Comparison of ENCODE assay signal across 33 cellular contexts in genomic region chr5:85927632-85928031, GRCh38.
DNase-seq lines count a peak whose midpoint lies in the region; ATAC-seq, FAIRE-seq and TF ChIP-seq lines count a peak whose summit lies in the region.
"Had no signal": no experiment of that assay in that cellular context is flagged by ENCODE, and none has a peak within 500 bp of the region (broad histone marks: within the 10 kb centered on the region; RNA-seq: fewer than 3 reads in every experiment).

No MANE protein-coding gene starts in this region.

- H2BK12ac ChIP-seq in H1 (ENCODE audit: low read depth, low read length), result no peak overlapping the region

- no peak overlapping the region for H3K4me2 ChIP-seq in IMR-90 (ENCODE audit: low read depth, low read length)
- H3K4me2 ChIP-seq in PC-3 (ENCODE audit: low read length), result 0 out of 2 replicates have a peak overlapping the region, but pooled peaks have one; percentile 23
- no peak overlapping the region for H3K4me2 ChIP-seq in H1 (ENCODE audit: insufficient read depth in 1 of 2, low read depth in 2 of 2, low read length in 2 of 2)
- H3K4me2 ChIP-seq: A549; BLaER1; BLaER1 treated with 17β-estradiol and CSF1 and Interleukin-3, amounts not matched to agents 10 nM and 100 nM had no signal

- BruUV-seq in IMR-90 (replicated peaks; lab: Mats Ljungman, UMichigan), result no TSS peak
- no TSS peak for BruUV-seq in PC-3 (replicated peaks; lab: Mats Ljungman, UMichigan)

- no peak for TF ChIP-seq EP300 in H1 (IDR thresholded peaks at IDR 0.05; ENCODE audit: borderline replicate concordance in 1 of 2, low read depth in 2 of 2, low read length in 2 of 2)

- H3K36me3 ChIP-seq in IMR-90 (ENCODE audit: control insufficient read depth, insufficient read depth, low read length) (no peaks in the 10 kb centered on the region), PC-3 (ENCODE audit: low read depth, low read length) (no peaks in the 10 kb centered on the region), H1 (ENCODE audit: control insufficient read depth in 2 of 4, insufficient read depth in 4 of 4, low read length in 3 of 4) (no peaks in the 10 kb centered on the region)
- H3K36me3 ChIP-seq: BE2C; BLaER1; BLaER1 treated with 17β-estradiol and CSF1 and Interleukin-3, amounts not matched to agents 10 nM and 100 nM had no signal

- no peak overlapping the region for H2BK20ac ChIP-seq in IMR-90 (ENCODE audit: low read depth, low read length)
- no peak overlapping the region for H2BK20ac ChIP-seq in H1 (ENCODE audit: low read length)

- no peaks in the 10 kb centered on the region; the same call in 1 of the 2 replicates for H3K23me2 ChIP-seq in H1 (ENCODE audit: low read depth, low read length)

- POLR2A ChIA-PET in IMR-90 (lab: Charles Lee; ENCODE audit: unreplicated experiment), result no interaction called here
- POLR2A ChIA-PET in PC-3 (lab: Charles Lee; ENCODE audit: unreplicated experiment), result no interaction called here
- POLR2A ChIA-PET in H1 (lab: Charles Lee; ENCODE audit: partially characterized antibody), result no interaction called here
- POLR2A ChIA-PET in GM10248 (lab: Yijun Ruan, JAX), result no interaction called here

- WGBS in IMR-90 (ENCODE audit: extremely low coverage in 2 of 2, insufficient read length in 1 of 2), 2 experiments, result no CpG with 5 or more reads among the region's 4 CpGs
- WGBS in H1 (ENCODE audit: extremely low coverage in 1 of 2, insufficient coverage in 1 of 2, insufficient read length in 1 of 2, insufficient replicate concordance in 2 of 2, low coverage in 1 of 2, low lambda C conversion rate in 2 of 2, missing lambda C conversion rate in 1 of 2), 2 experiments, result 87% methylated on average over 3 of the region's 4 CpGs; no CpG with 5 or more reads in 1 of the 2 experiments

- H3K27ac ChIP-seq in IMR-90 (ENCODE audit: insufficient read depth, low read length) (no peak overlapping the region), PC-3 (ENCODE audit: low read length) (no peak overlapping the region), H1 (ENCODE audit: low read depth, low read length) (no peak overlapping the region), foreskin keratinocyte (no peak overlapping the region)
- H3K27ac ChIP-seq: 22Rv1; A549; BLaER1; BLaER1 treated with 17β-estradiol and CSF1 and Interleukin-3, amounts not matched to agents 10 nM and 100 nM; C4-2B had no signal

- H2BK15ac ChIP-seq in IMR-90 (ENCODE audit: low read depth, low read length) (no peak overlapping the region), H1 (ENCODE audit: low read length) (no peak overlapping the region)

- dilution Hi-C loops in IMR-90 (cut with HindIII; ENCODE audit: low sequenced_read_pairs, unreplicated experiment), result no loop called here

- H4K20me1 ChIP-seq in IMR-90 (ENCODE audit: insufficient read depth, low read length) (no peaks in the 10 kb centered on the region), PC-3 (ENCODE audit: low read length) (no peaks in the 10 kb centered on the region), H1 (replicated peaks in 1 of 2; ENCODE audit: control insufficient read depth in 1 of 2, insufficient read depth in 2 of 2, low read length in 2 of 2) (no peaks in the 10 kb centered on the region)
- H4K20me1 ChIP-seq: BLaER1; BLaER1 treated with 17β-estradiol and CSF1 and Interleukin-3, amounts not matched to agents 10 nM and 100 nM had no signal

- intact Hi-C loops in IMR-90 (cut with micrococcal nuclease) (no loop called here), PC-3 (cut with micrococcal nuclease) (no loop called here)

- no peak for DNase-seq in IMR-90
- peak; percentile 71 for DNase-seq in PC-3
- DNase-seq in H1 (ENCODE audit: low read depth in 1 of 2, low spot score in 2 of 2), result no peak
- no peak for DNase-seq in G401 (ENCODE audit: low spot score)
- DNase-seq in foreskin keratinocyte, result no peak
- no peak for DNase-seq in GM10248 (ENCODE audit: extremely low spot score)
- DNase-seq: 8988T; ACHN; AML-193; BE2C; C1 segment of cervical spinal cord; Caco-2; Calu3; CD4-positive, alpha-beta memory T cell; CD4-positive, alpha-beta T cell; CD4-positive, CD25-positive, alpha-beta regulatory T cell; CD8-positive, alpha-beta memory T cell; CD8-positive, alpha-beta T cell; COR-L47; DMS 273 treated with DMSO at 0.1 percent for 48 hours; DMS153; DMS53; DMS79; DMS79 treated with DMSO at 0.1 percent for 48 hours; DND-41; EL had no signal

- H4K91ac ChIP-seq in IMR-90 (ENCODE audit: insufficient read depth, low read depth, low read length), result no peak overlapping the region
- H4K91ac ChIP-seq in H1 (replicated peaks; ENCODE audit: insufficient read length, low read length), result no peak overlapping the region

- H3K4me3 ChIP-seq in IMR-90 (ENCODE audit: insufficient read depth, low read depth, low read length) (no peak overlapping the region), PC-3 (ENCODE audit: low read length) (no peak overlapping the region), H1 (ENCODE audit: extremely low read depth in 1 of 4, insufficient read depth in 2 of 4, low read depth in 3 of 4, low read length in 4 of 4) (no peak overlapping the region)
- H3K4me3 ChIP-seq: A549; BLaER1; BLaER1 treated with 17β-estradiol and CSF1 and Interleukin-3, amounts not matched to agents 10 nM and 100 nM had no signal

- H3K9ac ChIP-seq in IMR-90 (ENCODE audit: low read depth, low read length) (no peak overlapping the region), PC-3 (ENCODE audit: low read length) (no peak overlapping the region), H1 (replicated peaks in 1 of 4; ENCODE audit: extremely low read depth in 1 of 4, low read depth in 3 of 4, low read length in 3 of 4) (no peak overlapping the region)
- H3K9ac ChIP-seq: BLaER1; BLaER1 treated with 17β-estradiol and CSF1 and Interleukin-3, amounts not matched to agents 10 nM and 100 nM had no signal

- H3K14ac ChIP-seq in IMR-90 (replicated peaks; ENCODE audit: low read depth, low read length), result no peak overlapping the region
- no peak overlapping the region for H3K14ac ChIP-seq in H1 (ENCODE audit: insufficient read length)

- no peak overlapping the region for H3K18ac ChIP-seq in IMR-90 (ENCODE audit: low read depth, low read length)
- H3K18ac ChIP-seq in H1 (ENCODE audit: extremely low read depth, low read length), result no peak overlapping the region

- H4K8ac ChIP-seq in IMR-90 (ENCODE audit: low read depth in 2 of 2, low read length in 2 of 2), result no peak overlapping the region
- H4K8ac ChIP-seq in H1 (ENCODE audit: extremely low read depth, insufficient read depth, low read length), result no peak overlapping the region

- no peak for FAIRE-seq in H1 (lab: Jason Lieb, UNC)
- FAIRE-seq: A204.1, A549, D721Med had no signal

- no peak overlapping the region for H2BK120ac ChIP-seq in IMR-90 (ENCODE audit: low read depth, low read length)
- no peak overlapping the region for H2BK120ac ChIP-seq in H1 (replicated peaks; ENCODE audit: low read depth, low read length)

- no peaks in the 10 kb centered on the region for H3F3A ChIP-seq in PC-3 (ENCODE audit: low read length, unreplicated experiment)

- H3K79me1 ChIP-seq in IMR-90 (ENCODE audit: low read depth in 1 of 2, low read length in 2 of 2) (no peaks in the 10 kb centered on the region), H1 (ENCODE audit: low read depth, low read length) (no peaks in the 10 kb centered on the region)

- H3K23ac ChIP-seq in IMR-90 (ENCODE audit: low read depth, low read length) (no peak overlapping the region), H1 (ENCODE audit: insufficient read length) (no peak overlapping the region)

- H2BK5ac ChIP-seq in IMR-90 (ENCODE audit: low read depth, low read length, poor library complexity, severe bottlenecking) (no peak overlapping the region), H1 (ENCODE audit: low read depth, low read length) (no peak overlapping the region)

- ATAC-seq in IMR-90 (ENCODE audit: low read depth) (no peak), PC-3 (peak; percentile 58), foreskin keratinocyte (no peak)
- ATAC-seq: A549; CD8-positive, alpha-beta T cell had no signal

- in situ Hi-C loops in IMR-90 (cut with MboI; ENCODE audit: low sequenced_read_pairs), result no loop called here
- in situ Hi-C loops in G401 (cut with HindIII; ENCODE audit: low sequenced_read_pairs), result no loop called here

- no peak for TF ChIP-seq RAD21 in IMR-90 (IDR thresholded peaks at IDR 0.05; ENCODE audit: low read length)
- TF ChIP-seq RAD21 in H1 (IDR thresholded peaks at IDR 0.05 in 1 of 2, conservative IDR thresholded peaks at IDR 0.05 in 1 of 2; ENCODE audit: low read depth in 2 of 2, low read length in 2 of 2), result no peak

- no peaks in the 10 kb centered on the region for H3K4me1 ChIP-seq in IMR-90 (ENCODE audit: control insufficient read depth, insufficient read depth, low read length)
- H3K4me1 ChIP-seq in PC-3 (ENCODE audit: insufficient read depth, low read length), result peaks cover 23% of the 10 kb centered on the region
- H3K4me1 ChIP-seq in H1 (replicated peaks in 1 of 4; ENCODE audit: control insufficient read depth in 3 of 4, insufficient read depth in 4 of 4, low read length in 3 of 4), result no peaks in the 10 kb centered on the region
- H3K4me1 ChIP-seq in foreskin keratinocyte, result no peaks in the 10 kb centered on the region
- H3K4me1 ChIP-seq: A549; BE2C; BLaER1; BLaER1 treated with 17β-estradiol and CSF1 and Interleukin-3, amounts not matched to agents 10 nM and 100 nM; Caco-2 had no signal

- CTCF ChIA-PET in IMR-90 (lab: Yijun Ruan, JAX) (no interaction called here), PC-3 (lab: Charles Lee) (no interaction called here), H1 (lab: Charles Lee; ENCODE audit: partially characterized antibody) (no interaction called here), GM10248 (lab: Yijun Ruan, JAX) (no interaction called here)

- no peak overlapping the region for H2AFZ ChIP-seq in IMR-90 (replicated peaks; ENCODE audit: low read length, poor library complexity)
- H2AFZ ChIP-seq in PC-3 (ENCODE audit: low read length), result no peak overlapping the region
- no peak overlapping the region for H2AFZ ChIP-seq in H1 (ENCODE audit: low read length)

- H3K56ac ChIP-seq in IMR-90 (ENCODE audit: extremely low read depth, insufficient read depth, low read length) (no peak overlapping the region), H1 (replicated peaks; ENCODE audit: insufficient read length, low read depth, low read length) (no peak overlapping the region)

- TF ChIP-seq POLR2A in IMR-90 (IDR thresholded peaks at IDR 0.05; ENCODE audit: low read depth, low read length) (no peak), H1 (IDR thresholded peaks at IDR 0.05; ENCODE audit: control extremely low read depth in 1 of 2, low read depth in 2 of 2, low read length in 2 of 2) (no peak)

- H4K5ac ChIP-seq in IMR-90 (ENCODE audit: low read depth, low read length), result no peak overlapping the region
- H4K5ac ChIP-seq in H1 (ENCODE audit: insufficient read length, low read depth, low read length), result no peak overlapping the region

- TF ChIP-seq CTCF in IMR-90 (conservative IDR thresholded peaks at IDR 0.05; ENCODE audit: low read depth, low read length) (no peak), PC-3 (conservative IDR thresholded peaks at IDR 0.05; ENCODE audit: low read depth, low read length) (no peak), H1 (IDR thresholded peaks at IDR 0.05; ENCODE audit: control extremely low read depth in 1 of 3, insufficient read depth in 1 of 3, low read depth in 1 of 3, low read length in 3 of 3) (no peak), foreskin keratinocyte (conservative IDR thresholded peaks at IDR 0.05) (no peak), GM10248 (IDR thresholded peaks at IDR 0.05; ENCODE audit: control extremely low read depth, extremely low read depth, low read depth, missing control alignments) (no peak)

- no peaks in the 10 kb centered on the region; the same call in 1 of the 2 replicates for H3K9me3 ChIP-seq in IMR-90 (ENCODE audit: control insufficient read depth, insufficient read depth, low read length)
- no peaks in the 10 kb centered on the region for H3K9me3 ChIP-seq in PC-3 (ENCODE audit: low read length)
- no peaks in the 10 kb centered on the region for H3K9me3 ChIP-seq in H1 (ENCODE audit: insufficient read depth in 2 of 2, low read depth in 1 of 2, low read length in 1 of 2)
- H3K9me3 ChIP-seq: BE2C had no signal

- H3K9me2 ChIP-seq in PC-3 (replicated peaks; ENCODE audit: low read length), result no peaks in the 10 kb centered on the region

- no peak overlapping the region for H2AK9ac ChIP-seq in IMR-90 (replicated peaks; ENCODE audit: low read depth, low read length, poor library complexity)

- H3K27me3 ChIP-seq in IMR-90 (ENCODE audit: control insufficient read depth, insufficient read depth, low read length) (no peaks in the 10 kb centered on the region), PC-3 (ENCODE audit: low read length) (no peaks in the 10 kb centered on the region), H1 (replicated peaks in 1 of 4; ENCODE audit: control insufficient read depth in 3 of 4, extremely low read depth in 1 of 4, insufficient read depth in 3 of 4, low read length in 3 of 4) (no peaks in the 10 kb centered on the region), foreskin keratinocyte (no peaks in the 10 kb centered on the region)
- H3K27me3 ChIP-seq: BE2C; BLaER1; BLaER1 treated with 17β-estradiol and CSF1 and Interleukin-3, amounts not matched to agents 10 nM and 100 nM had no signal

- H3K4ac ChIP-seq in IMR-90 (ENCODE audit: low read depth, low read length), result no peak overlapping the region
- H3K4ac ChIP-seq in H1 (replicated peaks; ENCODE audit: insufficient read length, low read depth, low read length), result no peak overlapping the region

- H2AK5ac ChIP-seq in IMR-90 (ENCODE audit: low read depth, low read length), result no peak overlapping the region
- no peak overlapping the region for H2AK5ac ChIP-seq in H1 (ENCODE audit: low read depth, low read length)

- H3K79me2 ChIP-seq in PC-3 (ENCODE audit: low read length), result no peaks in the 10 kb centered on the region
- H3K79me2 ChIP-seq in H1 (ENCODE audit: control insufficient read depth in 1 of 2, insufficient read depth in 2 of 2, low read length in 2 of 2), result no peaks in the 10 kb centered on the region

- no peaks in the 10 kb centered on the region for H3K9me1 ChIP-seq in IMR-90 (ENCODE audit: insufficient read depth, low read length)
